17 cellular contexts compared by ENCODE assay signal in the genomic region with DNA sequence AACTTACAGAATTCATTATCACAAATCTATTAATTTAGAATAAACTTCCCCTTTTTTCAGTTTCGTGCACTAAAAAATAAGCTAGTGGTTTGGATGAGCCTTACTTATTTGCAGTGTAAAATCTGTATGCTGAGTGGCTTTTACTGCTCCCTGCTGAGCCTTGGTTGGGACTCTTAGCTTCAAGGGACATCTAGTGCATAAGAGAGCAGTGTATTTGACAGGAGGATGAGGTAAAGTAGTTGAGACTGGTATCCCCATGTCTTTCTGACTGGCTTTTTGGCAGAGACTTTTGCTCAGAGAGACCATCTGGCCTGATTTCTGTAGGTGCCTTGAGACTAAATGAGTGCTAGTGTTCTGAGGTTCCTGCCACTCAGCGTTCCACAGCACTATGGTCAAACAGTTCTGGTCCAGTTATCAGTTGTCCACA.
"Had no signal": no experiment of that assay in that cellular context is flagged by ENCODE, and none has a peak within 500 bp of the region (broad histone marks: within the 10 kb centered on the region; RNA-seq: fewer than 3 reads in every experiment).

No MANE protein-coding gene starts in this region.

- H3K4me1 Mint-ChIP-seq: activated CD4-positive, alpha-beta T cell treated with anti-CD3 and anti-CD28 coated beads, Interleukin-2, amount 10 ng/mL, durations not matched to agents 24 days and 14 days had no signal

- H3K27me3 Mint-ChIP-seq: activated CD4-positive, alpha-beta T cell treated with anti-CD3 and anti-CD28 coated beads, Interleukin-2, amount 10 ng/mL, durations not matched to agents 24 days and 14 days; activated naive CD4-positive, alpha-beta T cell treated with anti-CD3 and anti-CD28 coated beads, Interleukin-2, amount 10 ng/mL, durations not matched to agents 7 days and 5 days; T-cell had no signal

- H3K27ac Mint-ChIP-seq: activated CD4-positive, alpha-beta T cell treated with anti-CD3 and anti-CD28 coated beads, Interleukin-2, amount 10 ng/mL, durations not matched to agents 24 days and 14 days; activated naive CD4-positive, alpha-beta T cell treated with anti-CD3 and anti-CD28 coated beads, Interleukin-2, amount 10 ng/mL, durations not matched to agents 7 days and 5 days; activated T-helper 2 cell treated with anti-CD3 and anti-CD28 coated beads, Interferon-gamma antibody, Interleukin-2, Interleukin-4, amounts not matched to agents 10 μg/mL and 5 μg/mL and 100 μg/mL, durations not matched to agents 14 hours and 24 hours and 36 hours; natural killer cell had no signal

- H3K4me3 Mint-ChIP-seq: activated CD4-positive, alpha-beta T cell treated with anti-CD3 and anti-CD28 coated beads, Interleukin-2, amount 10 ng/mL, durations not matched to agents 24 days and 14 days; activated naive CD4-positive, alpha-beta T cell treated with anti-CD3 and anti-CD28 coated beads, Interleukin-2, amount 10 ng/mL, durations not matched to agents 7 days and 5 days; natural killer cell; T-cell had no signal

- FAIRE-seq: endometrium had no signal

- H3K9me3 ChIP-seq: body of pancreas, prostate gland, suprapubic skin had no signal

- ATAC-seq: body of pancreas; esophagus mucosa; left colon; natural killer cell; stimulated activated naive CD8-positive, alpha-beta T cell treated with anti-CD3 and anti-CD28 coated beads, Interleukin-15, Interleukin-2, amounts not matched to agents 100 U/mL and 50 U/mL, for 24 hours had no signal

- H3K4me1 ChIP-seq: body of pancreas, prostate gland, suprapubic skin had no signal

- H3K9me3 Mint-ChIP-seq: activated CD4-positive, alpha-beta T cell treated with anti-CD3 and anti-CD28 coated beads, Interleukin-2, amount 10 ng/mL, durations not matched to agents 24 days and 14 days; activated naive CD4-positive, alpha-beta T cell treated with anti-CD3 and anti-CD28 coated beads, Interleukin-2, amount 10 ng/mL, durations not matched to agents 7 days and 5 days; activated T-helper 2 cell treated with anti-CD3 and anti-CD28 coated beads, Interferon-gamma antibody, Interleukin-2, Interleukin-4, amounts not matched to agents 10 μg/mL and 5 μg/mL and 100 μg/mL, durations not matched to agents 14 hours and 24 hours and 36 hours; natural killer cell; T-cell had no signal

- H3K27me3 ChIP-seq: body of pancreas, suprapubic skin had no signal

- H3K4me3 ChIP-seq: body of pancreas, prostate gland, suprapubic skin had no signal

- H3K36me3 Mint-ChIP-seq: natural killer cell had no signal

- H3K27ac ChIP-seq: body of pancreas, prostate gland, suprapubic skin, WERI-Rb-1 had no signal

- DNase-seq: activated CD4-positive, alpha-beta T cell treated with anti-CD3 and anti-CD28 coated beads, Interleukin-2, amount 10 ng/mL, durations not matched to agents 24 days and 14 days; activated naive CD4-positive, alpha-beta T cell treated with anti-CD3 and anti-CD28 coated beads, Interleukin-2, amount 10 ng/mL, durations not matched to agents 7 days and 5 days; body of pancreas; glutamatergic neuron; left colon; natural killer cell; nucleus accumbens; stimulated activated CD4-positive, alpha-beta T cell treated with anti-CD3 and anti-CD28 coated beads, Interleukin-4, amount 100 ng/mL, for 1 hour; stimulated activated CD8-positive, alpha-beta memory T cell treated with anti-CD3 and anti-CD28 coated beads, Interleukin-4, amount 100 ng/mL, for 48 hours; stimulated activated naive CD8-positive, alpha-beta T cell treated with anti-CD3 and anti-CD28 coated beads, Interleukin-15, Interleukin-2, amounts not matched to agents 100 U/mL and 50 U/mL, for 24 hours; T-cell; WERI-Rb-1 had no signal
